ENCODE assay signal across 2 cellular contexts in genomic region chr2:199946836-199947235, GRCh38.
TF ChIP-seq lines count a peak whose summit lies in the region.

No MANE protein-coding gene starts in this region.

TF ChIP-seq in HepG2, 621 proteins besides CTCF, POLR2A, EP300 and RAD21:
- TF ChIP-seq HMGA1 (CRISPR knock-in tag; conservative IDR thresholded peaks at IDR 0.05) = no peak
- TF ChIP-seq ZBTB42 (CRISPR knock-in tag; IDR thresholded peaks at IDR 0.05) = no peak
- no peak for TF ChIP-seq ZNF597 (CRISPR knock-in tag; IDR thresholded peaks at IDR 0.05)
- TF ChIP-seq, protein P1, sequence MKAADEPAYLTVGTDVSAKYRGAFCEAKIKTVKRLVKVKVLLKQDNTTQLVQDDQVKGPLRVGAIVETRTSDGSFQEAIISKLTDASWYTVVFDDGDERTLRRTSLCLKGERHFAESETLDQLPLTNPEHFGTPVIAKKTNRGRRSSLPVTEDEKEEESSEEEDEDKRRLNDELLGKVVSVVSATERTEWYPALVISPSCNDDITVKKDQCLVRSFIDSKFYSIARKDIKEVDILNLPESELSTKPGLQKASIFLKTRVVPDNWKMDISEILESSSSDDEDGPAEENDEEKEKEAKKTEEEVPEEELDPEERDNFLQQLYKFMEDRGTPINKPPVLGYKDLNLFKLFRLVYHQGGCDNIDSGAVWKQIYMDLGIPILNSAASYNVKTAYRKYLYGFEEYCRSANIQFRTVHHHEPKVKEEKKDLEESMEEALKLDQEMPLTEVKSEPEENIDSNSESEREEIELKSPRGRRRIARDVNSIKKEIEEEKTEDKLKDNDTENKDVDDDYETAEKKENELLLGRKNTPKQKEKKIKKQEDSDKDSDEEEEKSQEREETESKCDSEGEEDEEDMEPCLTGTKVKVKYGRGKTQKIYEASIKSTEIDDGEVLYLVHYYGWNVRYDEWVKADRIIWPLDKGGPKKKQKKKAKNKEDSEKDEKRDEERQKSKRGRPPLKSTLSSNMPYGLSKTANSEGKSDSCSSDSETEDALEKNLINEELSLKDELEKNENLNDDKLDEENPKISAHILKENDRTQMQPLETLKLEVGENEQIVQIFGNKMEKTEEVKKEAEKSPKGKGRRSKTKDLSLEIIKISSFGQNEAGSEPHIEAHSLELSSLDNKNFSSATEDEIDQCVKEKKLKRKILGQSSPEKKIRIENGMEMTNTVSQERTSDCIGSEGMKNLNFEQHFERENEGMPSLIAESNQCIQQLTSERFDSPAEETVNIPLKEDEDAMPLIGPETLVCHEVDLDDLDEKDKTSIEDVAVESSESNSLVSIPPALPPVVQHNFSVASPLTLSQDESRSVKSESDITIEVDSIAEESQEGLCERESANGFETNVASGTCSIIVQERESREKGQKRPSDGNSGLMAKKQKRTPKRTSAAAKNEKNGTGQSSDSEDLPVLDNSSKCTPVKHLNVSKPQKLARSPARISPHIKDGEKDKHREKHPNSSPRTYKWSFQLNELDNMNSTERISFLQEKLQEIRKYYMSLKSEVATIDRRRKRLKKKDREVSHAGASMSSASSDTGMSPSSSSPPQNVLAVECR (CRISPR knock-in tag; IDR thresholded peaks at IDR 0.05; ENCODE audit: borderline replicate concordance) = no peak
- TF ChIP-seq ZNF557 (CRISPR knock-in tag; IDR thresholded peaks at IDR 0.05) = no peak
- TF ChIP-seq PHF8 (CRISPR knock-in tag; IDR thresholded peaks at IDR 0.05) = no peak
- TF ChIP-seq NFE2L1 (CRISPR knock-in tag; IDR thresholded peaks at IDR 0.05; ENCODE audit: borderline replicate concordance) = no peak
- no peak for TF ChIP-seq RBM39 (IDR thresholded peaks at IDR 0.05; ENCODE audit: low read depth, low read length, poor library complexity, severe bottlenecking)

TF ChIP-seq in IMR-90, 13 proteins besides CTCF, POLR2A, EP300 and RAD21:
- TF ChIP-seq CEBPB (IDR thresholded peaks at IDR 0.05; ENCODE audit: low read depth, low read length) (no peak), FOS (IDR thresholded peaks at IDR 0.05; ENCODE audit: low read depth, low read length) (no peak), MXI1 (IDR thresholded peaks at IDR 0.05; ENCODE audit: borderline replicate concordance, low read depth, low read length) (no peak), RFX5 (IDR thresholded peaks at IDR 0.05; ENCODE audit: low read depth, low read length) (no peak), RCOR1 (IDR thresholded peaks at IDR 0.05; ENCODE audit: insufficient replicate concordance, low read length) (no peak)
